In the genomic region with DNA sequence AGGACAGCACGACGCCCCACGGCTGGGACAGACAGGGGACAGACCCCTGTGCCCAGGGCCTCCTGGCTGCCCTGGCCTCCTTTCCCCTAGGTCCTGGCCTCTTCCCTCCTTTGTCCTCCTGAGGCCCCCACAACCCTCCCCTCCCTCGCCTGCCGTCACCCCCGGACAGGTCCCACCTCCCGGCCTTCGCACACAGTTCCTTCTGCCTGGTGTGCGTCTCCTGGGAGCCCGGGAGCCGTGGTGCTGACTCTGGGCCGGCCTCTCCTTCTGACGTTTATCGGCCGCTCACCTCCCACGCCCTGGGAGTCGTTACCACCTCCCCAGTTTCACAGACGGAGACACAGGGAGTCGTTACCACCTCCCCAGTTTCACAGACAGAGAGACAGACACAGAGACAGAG, we compare ENCODE assay signal across 19 cellular contexts. TPM values are rescaled to one million over a fixed set of nuclear protein-coding genes. Genes with fewer than 3 reads are reported as not detected.
DNase-seq lines count a peak whose midpoint lies in the region; ATAC-seq, FAIRE-seq and TF ChIP-seq lines count a peak whose summit lies in the region.
"Had no signal": no experiment of that assay in that cellular context is flagged by ENCODE, and none has a peak within 500 bp of the region (broad histone marks: within the 10 kb centered on the region; RNA-seq: fewer than 3 reads in every experiment).

No MANE protein-coding gene starts in this region.

- H3K27me3 Mint-ChIP-seq in GM23338 (ENCODE audit: insufficient read depth, low read depth, poor library complexity), result peaks cover 18% of the 10 kb centered on the region
- peaks cover 6% of the 10 kb centered on the region for H3K27me3 Mint-ChIP-seq in astrocyte (ENCODE audit: low read depth, unreplicated experiment)
- H3K27me3 Mint-ChIP-seq in immature natural killer cell (ENCODE audit: low read depth in 3 of 3), result peaks cover 0 to 12% (median 3%) of the 10 kb centered on the region in 3 donors

- H3K4me1 Mint-ChIP-seq in GM23338, result peaks cover 58% of the 10 kb centered on the region
- peaks cover 33% of the 10 kb centered on the region for H3K4me1 Mint-ChIP-seq in astrocyte (ENCODE audit: low read depth, unreplicated experiment)
- peaks cover 57 to 69% of the 10 kb centered on the region in 2 donors for H3K4me1 Mint-ChIP-seq in immature natural killer cell

- DNase-seq in GM23338 (ENCODE audit: low spot score) (no peak), astrocyte (ENCODE audit: low read depth) (no peak), immature natural killer cell (no peak), psoas muscle (peak in 1 of 2 donors; percentile 40), NCI-H2107 (lab: John Stamatoyannopoulos, UW) (no peak), small intestine (no peak), DMS 273 (lab: John Stamatoyannopoulos, UW; ENCODE audit: unreplicated experiment) (no peak), iPS-NIHi7 (ENCODE audit: extremely low spot score) (no peak)
- DNase-seq: activated gamma-delta T cell, anterior cingulate cortex, EL, foreskin melanocyte, HFFc6, mammary epithelial cell, NCI-H2081, NCI-H524 treated with DMSO at 0.1 percent for 48 hours, stomach had no signal

- H3K27ac Mint-ChIP-seq in GM23338 (no peak overlapping the region; the same call in 1 of the 2 replicates), astrocyte (ENCODE audit: unreplicated experiment) (peak overlapping the region; percentile 96), immature natural killer cell (peak overlapping the region in 5 of 6 donors; percentile 23 to 98 (median 81))
- H3K27ac Mint-ChIP-seq: HFFc6 had no signal

- H3K9me2 ChIP-seq in GM23338 (ENCODE audit: insufficient read depth), result no peaks in the 10 kb centered on the region

- no peaks in the 10 kb centered on the region for H4K20me1 ChIP-seq in GM23338 (replicated peaks; ENCODE audit: insufficient read depth)
- no peaks in the 10 kb centered on the region for H4K20me1 ChIP-seq in astrocyte (ENCODE audit: insufficient read depth, low read length)

- H3K9ac ChIP-seq in astrocyte (ENCODE audit: low read length), result peak overlapping the region; percentile 54

- peaks cover 24% of the 10 kb centered on the region; the same call in 1 of the 2 replicates for H3F3A ChIP-seq in GM23338 (replicated peaks; ENCODE audit: low read depth)

- H3K9me3 Mint-ChIP-seq in GM23338 (no peaks in the 10 kb centered on the region), astrocyte (ENCODE audit: unreplicated experiment) (no peaks in the 10 kb centered on the region), immature natural killer cell (no peaks in the 10 kb centered on the region)
- H3K9me3 Mint-ChIP-seq: HFFc6 had no signal

- ATAC-seq in GM23338 (no peak), psoas muscle (no peak)

- no peaks in the 10 kb centered on the region; the same call in 2 of the 3 replicates for H3K36me3 Mint-ChIP-seq in GM23338 (ENCODE audit: low read depth)
- H3K36me3 Mint-ChIP-seq in astrocyte (ENCODE audit: low read depth, unreplicated experiment), result peaks cover 2% of the 10 kb centered on the region
- H3K36me3 Mint-ChIP-seq in immature natural killer cell, result peaks cover 0 to 5% (median 0%) of the 10 kb centered on the region in 3 donors

- H3K27me3 ChIP-seq in GM23338 (ENCODE audit: insufficient read depth) (no peaks in the 10 kb centered on the region), astrocyte (ENCODE audit: insufficient read depth, low read length) (no peaks in the 10 kb centered on the region), psoas muscle (ENCODE audit: insufficient read depth in 3 of 3, low read length in 2 of 3) (no peaks in the 10 kb centered on the region), small intestine (ENCODE audit: control insufficient read depth in 2 of 2, insufficient read depth in 2 of 2, low read length in 2 of 2) (no peaks in the 10 kb centered on the region)
- H3K27me3 ChIP-seq: neutrophil, stomach had no signal

- no peaks in the 10 kb centered on the region for H3K9me3 ChIP-seq in astrocyte (ENCODE audit: insufficient read depth, low read depth, low read length)
- no peaks in the 10 kb centered on the region for H3K9me3 ChIP-seq in psoas muscle
- H3K9me3 ChIP-seq in small intestine (ENCODE audit: control insufficient read depth, low read depth), result no peaks in the 10 kb centered on the region
- H3K9me3 ChIP-seq: neutrophil, stomach had no signal

- H3K4me3 Mint-ChIP-seq in GM23338 (peak overlapping the region; percentile 28; the same call in 1 of the 3 replicates), astrocyte (ENCODE audit: unreplicated experiment) (peak overlapping the region; percentile 73), immature natural killer cell (peak overlapping the region in 3 of 5 donors; percentile 53 to 64 (median 56))
- H3K4me3 Mint-ChIP-seq: HFFc6 had no signal

- H3K4me2 ChIP-seq in GM23338 (no peak overlapping the region; the same call in 1 of the 2 replicates), astrocyte (ENCODE audit: low read length) (no peak overlapping the region)

- no peak overlapping the region for H2AFZ ChIP-seq in GM23338
- H2AFZ ChIP-seq in astrocyte (ENCODE audit: low read depth, low read length), result peak overlapping the region; percentile 37

- no peak for FAIRE-seq in astrocyte (lab: Jason Lieb, UNC)
- FAIRE-seq in small intestine (lab: Jason Lieb, UNC), result no peak
- FAIRE-seq: endothelial cell of umbilical vein had no signal

- H3K27ac ChIP-seq in GM23338 (ENCODE audit: low read depth) (peak overlapping the region; percentile 70; the same call in 1 of the 2 replicates), astrocyte (ENCODE audit: low read depth, low read length) (no peak overlapping the region), psoas muscle (peak overlapping the region; percentile 23), small intestine (ENCODE audit: low read depth in 1 of 2, low read length in 1 of 2) (no peak overlapping the region)
- H3K27ac ChIP-seq: neutrophil, stomach had no signal

- intact Hi-C loops in psoas muscle (cut with DNase I), result loop anchor here in 1 of 2 donors (5.0 kb wide), 1 partner anchor 36 kb away; no protein-coding TSS in a partner anchor

- no peak overlapping the region for H3K4me3 ChIP-seq in GM23338
- H3K4me3 ChIP-seq in astrocyte (ENCODE audit: insufficient read depth, low read depth, low read length), result no peak overlapping the region
- no peak overlapping the region for H3K4me3 ChIP-seq in psoas muscle
- no peak overlapping the region for H3K4me3 ChIP-seq in small intestine (ENCODE audit: low read depth in 1 of 2, low read length in 2 of 2)
- H3K4me3 ChIP-seq: stomach had no signal

- H3K36me3 ChIP-seq in GM23338 (ENCODE audit: insufficient read depth) (no peaks in the 10 kb centered on the region), astrocyte (ENCODE audit: insufficient read depth, low read length) (no peaks in the 10 kb centered on the region), psoas muscle (ENCODE audit: insufficient read depth in 1 of 2, low read depth in 1 of 2) (no peaks in the 10 kb centered on the region), small intestine (ENCODE audit: control insufficient read depth in 2 of 2, insufficient read depth in 2 of 2, low read length in 2 of 2) (no peaks in the 10 kb centered on the region)
- H3K36me3 ChIP-seq: neutrophil, stomach had no signal

- no peaks in the 10 kb centered on the region for H3K79me2 ChIP-seq in GM23338 (replicated peaks; ENCODE audit: insufficient read depth)
- no peaks in the 10 kb centered on the region for H3K79me2 ChIP-seq in astrocyte (ENCODE audit: insufficient read depth, low read length)

- H3K4me1 ChIP-seq in GM23338 (ENCODE audit: insufficient read depth) (peaks cover 30% of the 10 kb centered on the region), astrocyte (ENCODE audit: insufficient read depth, low read length) (peaks cover 33% of the 10 kb centered on the region), psoas muscle (peaks cover 9% of the 10 kb centered on the region), small intestine (ENCODE audit: control insufficient read depth in 2 of 2, insufficient read depth in 1 of 2, low read depth in 1 of 2, low read length in 1 of 2) (no peaks in the 10 kb centered on the region)

- WGBS in psoas muscle, 3 donors, result 84 to 89% (median 88%) methylated on average over 19 of the region's 19 CpGs
- 83 to 90% (median 90%) methylated on average over 19 of the region's 19 CpGs for WGBS in small intestine, 3 donors

- TF ChIP-seq CTCF in GM23338 (conservative IDR thresholded peaks at IDR 0.05; ENCODE audit: low read depth in 2 of 2) (no peak), astrocyte (IDR thresholded peaks at IDR 0.05; ENCODE audit: insufficient read depth, low read depth, low read length) (no peak), psoas muscle (IDR thresholded peaks at IDR 0.05) (no peak)

TF ChIP-seq in GM23338, 12 proteins besides CTCF, POLR2A, EP300 and RAD21 (continues in another document):
- no peak for TF ChIP-seq EZH2 (IDR thresholded peaks at IDR 0.05; ENCODE audit: low read depth, unreplicated experiment)
- TF ChIP-seq NANOG (IDR thresholded peaks at IDR 0.05; ENCODE audit: borderline replicate concordance), result no peak
- no peak for TF ChIP-seq POLR2AphosphoS5 (IDR thresholded peaks at IDR 0.05; ENCODE audit: low read depth)
- no peak for TF ChIP-seq JUNB (IDR thresholded peaks at IDR 0.05; ENCODE audit: unreplicated experiment)
- no peak for TF ChIP-seq ZNF114 (CRISPR knock-in tag; IDR thresholded peaks at IDR 0.05)
- TF ChIP-seq, protein P1, sequence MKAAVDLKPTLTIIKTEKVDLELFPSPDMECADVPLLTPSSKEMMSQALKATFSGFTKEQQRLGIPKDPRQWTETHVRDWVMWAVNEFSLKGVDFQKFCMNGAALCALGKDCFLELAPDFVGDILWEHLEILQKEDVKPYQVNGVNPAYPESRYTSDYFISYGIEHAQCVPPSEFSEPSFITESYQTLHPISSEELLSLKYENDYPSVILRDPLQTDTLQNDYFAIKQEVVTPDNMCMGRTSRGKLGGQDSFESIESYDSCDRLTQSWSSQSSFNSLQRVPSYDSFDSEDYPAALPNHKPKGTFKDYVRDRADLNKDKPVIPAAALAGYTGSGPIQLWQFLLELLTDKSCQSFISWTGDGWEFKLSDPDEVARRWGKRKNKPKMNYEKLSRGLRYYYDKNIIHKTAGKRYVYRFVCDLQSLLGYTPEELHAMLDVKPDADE (IDR thresholded peaks at IDR 0.05), result no peak
- no peak for TF ChIP-seq EZH2phosphoT487 (IDR thresholded peaks at IDR 0.05; ENCODE audit: unreplicated experiment)

RNA-seq across cellular contexts. Expression of a gene that starts 25.1 kb away (rescaled TPM):
- total RNA-seq in GM23338 (2014; rRNA removed; shearing (Covaris generic)), result 78.7 and 97.2 TPM in 2 replicates
- 9.9 and 10.3 TPM in 2 replicates for polyA plus RNA-seq in GM23338 (2016; fragmentation: Nextera tagmentation; extraction: Ambion mirVana)
- total RNA-seq in astrocyte, result 34.1 and 35.5 TPM in 2 replicates
- polyA plus RNA-seq in immature natural killer cell, result 10 to 100 TPM in 1 of 3 donors, 1 to 10 TPM in 1, under 1 TPM in 1; 0.98 to 22.8 (median 4.3) TPM
- total RNA-seq in psoas muscle, result 10 to 100 TPM in 3 of 4 donors, 1 to 10 TPM in 1; 8.7 to 15.4 (median 12.3) TPM
- polyA plus RNA-seq in psoas muscle, result 1 to 10 TPM; 1.8 to 3.8 (median 2.9) TPM
- polyA plus RNA-seq in small intestine, result 10 to 100 TPM in 1 of 3 donors, 1 to 10 TPM in 2; 1.8 to 19.8 (median 1.9) TPM

Comparison
In these comparisons a context has a peak if more than half of its experiments do, and no peak if none do; other contexts are left out.
1. H3K27ac ChIP-seq: peak in GM23338 (single experiment) and psoas muscle (single experiment); none in astrocyte (single experiment) and small intestine (0 of 2).
2. Peak in every context shown above with its lines, with median percentiles within 50 percentile points of each other: H3K4me3 Mint-ChIP-seq.